ENCODE assay signal across 2 cellular contexts in the genomic region with DNA sequence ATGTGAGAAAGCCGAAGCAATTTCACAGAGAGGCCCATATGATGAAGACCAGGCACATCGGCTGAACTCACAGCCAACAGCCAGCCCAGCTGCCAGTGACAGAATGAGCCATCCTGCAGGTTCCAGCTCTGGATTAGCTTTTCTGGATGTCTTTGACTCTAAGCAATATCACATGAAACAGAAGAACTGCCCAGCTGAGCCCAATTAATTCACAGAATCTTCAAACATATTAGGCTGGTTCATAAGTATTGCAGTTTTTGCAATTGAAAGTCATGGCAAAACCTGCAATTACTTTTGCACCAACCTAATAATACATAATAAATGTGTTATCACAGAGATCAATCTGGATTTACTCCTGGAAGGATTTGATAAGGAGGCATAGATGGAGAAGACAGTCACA.
TF ChIP-seq lines count a peak whose summit lies in the region.

No MANE protein-coding gene starts in this region.

TF ChIP-seq in HepG2, 621 proteins besides CTCF, POLR2A, EP300 and RAD21 (continued from another document):
- TF ChIP-seq ZNF331 (CRISPR knock-in tag; IDR thresholded peaks at IDR 0.05): peak; percentile 93
TF ChIP-seq in HepG2: peak in this region for 1.

TF ChIP-seq in GM23338, 12 proteins besides CTCF, POLR2A, EP300 and RAD21 (continued from another document):
- TF ChIP-seq ETS1 (IDR thresholded peaks at IDR 0.05) (no peak), CREB1 (CRISPR knock-in tag; IDR thresholded peaks at IDR 0.05; ENCODE audit: low read depth) (no peak)
